ENCODE assay signal across 29 cellular contexts in genomic region chr10:114770009-114770408, GRCh38. TPM values are rescaled to one million over a fixed set of nuclear protein-coding genes. Genes with fewer than 3 reads are reported as not detected.
A peak's percentile ranks its signal among the peaks of the same experiment; 100 is the strongest.
DNase-seq lines count a peak whose midpoint lies in the region; ATAC-seq and TF ChIP-seq lines count a peak whose summit lies in the region.
"Had no signal": no experiment of that assay in that cellular context is flagged by ENCODE, and none has a peak within 500 bp of the region (broad histone marks: within the 10 kb centered on the region; RNA-seq: fewer than 3 reads in every experiment).

No MANE protein-coding gene starts in this region.

- H3K36me3 ChIP-seq in gastrocnemius medialis: no peaks in the 10 kb centered on the region
- H3K36me3 ChIP-seq: BLaER1, HAP-1, SJSA1 had no signal

- in situ Hi-C loops in gastrocnemius medialis (cut with MboI; ENCODE audit: low sequenced_read_pairs in 4 of 4): no loop called here

- H3K27me3 Mint-ChIP-seq in activated T-cell treated with anti-CD3 and anti-CD28 coated beads, Interleukin-2, amount 50 U/mL, for 72 hours (ENCODE audit: low read depth): peaks cover 39% of the 10 kb centered on the region
- H3K27me3 Mint-ChIP-seq in T-helper 17 cell (peaks cover 6% of the 10 kb centered on the region), neural crest cell (ENCODE audit: low read depth) (peaks cover 65% of the 10 kb centered on the region)
- peaks cover 29% of the 10 kb centered on the region for H3K27me3 Mint-ChIP-seq in stimulated activated memory B cell treated with anti-CD40 and anti-IgM and Interleukin-4, amounts not matched to agents 10 μg/mL and 1 μg/mL and 100 μg/mL, for 72 hours

- peaks cover 7 to 29% (median 13%) of the 10 kb centered on the region in 3 donors for H3K27me3 ChIP-seq in gastrocnemius medialis
- H3K27me3 ChIP-seq: SJSA1 had no signal

- no peaks in the 10 kb centered on the region for H3K9me3 Mint-ChIP-seq in activated T-cell treated with anti-CD3 and anti-CD28 coated beads, Interleukin-2, amount 50 U/mL, for 72 hours
- H3K9me3 Mint-ChIP-seq in neural crest cell: no peaks in the 10 kb centered on the region
- H3K9me3 Mint-ChIP-seq in stimulated activated memory B cell treated with anti-CD40 and anti-IgM and Interleukin-4, amounts not matched to agents 10 μg/mL and 1 μg/mL and 100 μg/mL, for 72 hours: no peaks in the 10 kb centered on the region
- H3K9me3 Mint-ChIP-seq: CD8-positive, alpha-beta T cell; GM23338 had no signal

- intact Hi-C loops in gastrocnemius medialis (cut with DNase I; ENCODE audit: low total_unique reads): no loop called here

- H3K27ac ChIP-seq in gastrocnemius medialis: no peak overlapping the region
- H3K27ac ChIP-seq: BLaER1, PC-9, SJSA1 had no signal

- no peaks in the 10 kb centered on the region for H3K9me3 ChIP-seq in T-helper 17 cell (ENCODE audit: control insufficient read depth, low read length, poor library complexity, severe bottlenecking)
- no peaks in the 10 kb centered on the region for H3K9me3 ChIP-seq in gastrocnemius medialis
- H3K9me3 ChIP-seq: BLaER1, HAP-1, SJSA1 had no signal

- peaks cover 5 to 13% of the 10 kb centered on the region in 2 donors for H3K4me1 ChIP-seq in gastrocnemius medialis
- H3K4me1 ChIP-seq: HAP-1 had no signal

- no peak for TF ChIP-seq POLR2A in gastrocnemius medialis (IDR thresholded peaks at IDR 0.05)

- no peaks in the 10 kb centered on the region for H3K36me3 Mint-ChIP-seq in activated T-cell treated with anti-CD3 and anti-CD28 coated beads, Interleukin-2, amount 50 U/mL, for 72 hours (ENCODE audit: insufficient read depth in 2 of 2)
- H3K36me3 Mint-ChIP-seq in T-helper 17 cell (ENCODE audit: low read depth) (no peaks in the 10 kb centered on the region), neural crest cell (ENCODE audit: low read depth) (no peaks in the 10 kb centered on the region)
- no peaks in the 10 kb centered on the region for H3K36me3 Mint-ChIP-seq in stimulated activated memory B cell treated with anti-CD40 and anti-IgM and Interleukin-4, amounts not matched to agents 10 μg/mL and 1 μg/mL and 100 μg/mL, for 72 hours
- H3K36me3 Mint-ChIP-seq: CD8-positive, alpha-beta T cell had no signal

- ATAC-seq in activated T-cell treated with anti-CD3 and anti-CD28 coated beads, Interleukin-2, amount 50 U/mL, for 72 hours (replicated peaks in 1 of 2): no peak
- ATAC-seq in T-helper 17 cell (no peak), gastrocnemius medialis (no peak)
- no peak for ATAC-seq in stimulated activated memory B cell treated with anti-CD40 and anti-IgM and Interleukin-4, amounts not matched to agents 10 μg/mL and 1 μg/mL and 100 μg/mL, for 72 hours
- ATAC-seq: CD8-positive, alpha-beta T cell; GM12878; GM23338 had no signal

- no peak overlapping the region for H3K4me3 ChIP-seq in gastrocnemius medialis
- H3K4me3 ChIP-seq: BLaER1, GM12878, GM23338, HAP-1, PC-9, SJSA1 had no signal

- peaks cover 7% of the 10 kb centered on the region for H3K4me1 Mint-ChIP-seq in activated T-cell treated with anti-CD3 and anti-CD28 coated beads, Interleukin-2, amount 50 U/mL, for 72 hours (ENCODE audit: low read depth)
- H3K4me1 Mint-ChIP-seq in T-helper 17 cell (peaks cover 28% of the 10 kb centered on the region), neural crest cell (peaks cover 7% of the 10 kb centered on the region)
- H3K4me1 Mint-ChIP-seq in stimulated activated memory B cell treated with anti-CD40 and anti-IgM and Interleukin-4, amounts not matched to agents 10 μg/mL and 1 μg/mL and 100 μg/mL, for 72 hours: no peaks in the 10 kb centered on the region

- no peak for DNase-seq in activated T-cell treated with anti-CD3 and anti-CD28 coated beads, Interleukin-2, amount 50 U/mL, for 72 hours
- DNase-seq in activated T-cell treated with anti-CD3 and anti-CD28 coated beads, Interleukin-2, amount 50 U/mL, for 1 hour: no peak
- DNase-seq in T-helper 17 cell (no peak), neural crest cell (ENCODE audit: low read depth, low spot score) (no peak), GOT3 (lab: John Stamatoyannopoulos, UW) (no peak), gastrocnemius medialis (no peak)
- DNase-seq: CD8-positive, alpha-beta T cell; DMS 273 treated with DMSO at 0.1 percent for 48 hours; DMS79; EL; GDM1; IMR-90; KG1; MM.1S; NCI-H1092; NCI-H1417 treated with DMSO at 0.1 percent for 48 hours; NCI-H1694 treated with DMSO at 0.1 percent for 48 hours; NCI-H2081; NCI-H2227 treated with DMSO at 0.1 percent for 48 hours; NCI-H526 treated with DMSO at 0.1 percent for 48 hours; PC-9; Right ventricle myocardium superior; RPMI8226 had no signal

- no peak overlapping the region for H3K4me3 Mint-ChIP-seq in activated T-cell treated with anti-CD3 and anti-CD28 coated beads, Interleukin-2, amount 50 U/mL, for 72 hours
- H3K4me3 Mint-ChIP-seq in T-helper 17 cell (peak overlapping the region; percentile 22), neural crest cell (peak overlapping the region; percentile 5)
- H3K4me3 Mint-ChIP-seq in stimulated activated memory B cell treated with anti-CD40 and anti-IgM and Interleukin-4, amounts not matched to agents 10 μg/mL and 1 μg/mL and 100 μg/mL, for 72 hours: no peak overlapping the region
- H3K4me3 Mint-ChIP-seq: CD8-positive, alpha-beta T cell; GM23338 had no signal

- H3K27ac Mint-ChIP-seq in activated T-cell treated with anti-CD3 and anti-CD28 coated beads, Interleukin-2, amount 50 U/mL, for 72 hours: peak overlapping the region; percentile 3
- H3K27ac Mint-ChIP-seq in T-helper 17 cell: no peak overlapping the region
- no peak overlapping the region for H3K27ac Mint-ChIP-seq in neural crest cell (ENCODE audit: unreplicated experiment)
- H3K27ac Mint-ChIP-seq in stimulated activated memory B cell treated with anti-CD40 and anti-IgM and Interleukin-4, amounts not matched to agents 10 μg/mL and 1 μg/mL and 100 μg/mL, for 72 hours: no peak overlapping the region
- H3K27ac Mint-ChIP-seq: CD8-positive, alpha-beta T cell; GM23338 had no signal

- TF ChIP-seq CTCF in neural crest cell (conservative IDR thresholded peaks at IDR 0.05): no peak
- no peak for TF ChIP-seq CTCF in gastrocnemius medialis (IDR thresholded peaks at IDR 0.05 in 4 of 5, conservative IDR thresholded peaks at IDR 0.05 in 1 of 5)

RNA-seq across cellular contexts. Expression of gene FHIP2A, which starts 51.6 kb away (rescaled TPM):
- 10 to 100 TPM; 20.4 to 25.6 TPM for total RNA-seq in activated T-cell treated with anti-CD3 and anti-CD28 coated beads, Interleukin-2, amount 50 U/mL, for 72 hours
- total RNA-seq in T-helper 17 cell (10 to 100 TPM; 35.4 to 65.3 TPM), neural crest cell (14.4 and 17.0 TPM in 2 replicates), gastrocnemius medialis (10 to 100 TPM; 22.2 to 35.7 (median 30.1) TPM)

Comparison
In these comparisons a context has a peak if more than half of its experiments do, and no peak if none do; other contexts are left out.
1. H3K4me3 Mint-ChIP-seq: peak in T-helper 17 cell (single experiment) and neural crest cell (single experiment); none in activated T-cell treated with anti-CD3 and anti-CD28 coated beads, Interleukin-2, amount 50 U/mL, for 72 hours (0 of 2) and stimulated activated memory B cell treated with anti-CD40 and anti-IgM and Interleukin-4, amounts not matched to agents 10 μg/mL and 1 μg/mL and 100 μg/mL, for 72 hours (single experiment).